Comparison of ENCODE assay signal across 8 cellular contexts in genomic region chr16:30948956-30949654, GRCh38. TPM values are rescaled to one million over a fixed set of nuclear protein-coding genes. Genes with fewer than 3 reads are reported as not detected.
DNase-seq lines count a peak whose midpoint lies in the region; ATAC-seq, FAIRE-seq and TF ChIP-seq lines count a peak whose summit lies in the region.

Gene ORAI3, plus strand, starts transcription at chr16:30949068. Its CDS starts 222 bp downstream, at chr16:30949290.

- peak; percentile 70 for FAIRE-seq in GM18507 (lab: Jason Lieb, UNC)

- CTCF ChIA-PET in AG04450 (lab: Charles Lee), result no interaction called here

- POLR2A ChIA-PET in AG04450 (lab: Yijun Ruan, JAX), result interaction anchor here (0.6 to 1.1 kb wide), 5 partner anchors 9 to 802 kb away, joined by 3 to 6 read pairs (median 4); partner anchors contain the start of gene FBXL19

- peaks cover 24% of the 10 kb centered on the region for H3K4me1 Mint-ChIP-seq in nephron

- intact Hi-C loops in uterus (cut with DNase I; ENCODE audit: low total_unique reads), result no loop called here

- H3K9me3 ChIP-seq in AG04450 (ENCODE audit: control insufficient read depth, insufficient read depth, low read length) (no peaks in the 10 kb centered on the region; the same call in 1 of the 2 replicates), uterus (no peaks in the 10 kb centered on the region)

- H3K27me3 ChIP-seq in AG04450 (ENCODE audit: control insufficient read depth, insufficient read depth, low read length) (no peaks in the 10 kb centered on the region), uterus (no peaks in the 10 kb centered on the region)

- H3K4me3 Mint-ChIP-seq in nephron, result peak within 1 kb of the TSS; percentile 91 to 93 (median 92)

- ATAC-seq in HG02885 (IDR thresholded peaks at IDR 0.05; ENCODE audit: poor library complexity, unreplicated experiment), result peak; percentile 68

- H3K4me3 ChIP-seq in AG04450 (ENCODE audit: low read depth, low read length) (peak within 1 kb of the TSS; percentile 78), uterus (peak within 1 kb of the TSS; percentile 57 to 70)

- DNase-seq in AG04450 (ENCODE audit: low read depth, low spot score) (no peak), GM18507 (ENCODE audit: extremely low spot score, insufficient read length, low read depth) (peak; percentile 59), NOMO-1 treated with dmso at 0.1 percent for 144 hours (lab: John Stamatoyannopoulos, UW; ENCODE audit: unreplicated experiment) (peak; percentile 83), foreskin melanocyte (peak; percentile 38), uterus (peak; percentile 72 to 77)
- peak; percentile 80 for DNase-seq in activated effector memory CD4-positive, alpha-beta T cell treated with anti-CD3 and anti-CD28 coated beads, Interleukin-2, amount 50 U/mL, for 16 hours

- H3K27me3 Mint-ChIP-seq in nephron (ENCODE audit: low read depth), result no peaks in the 10 kb centered on the region

- H3K4me1 ChIP-seq in uterus, result peaks cover 0 to 11% of the 10 kb centered on the region in 2 donors

- no peaks in the 10 kb centered on the region for H3K9me3 Mint-ChIP-seq in nephron

- no peaks in the 10 kb centered on the region for H3K36me3 ChIP-seq in uterus

- H3K27ac Mint-ChIP-seq in nephron, result peak within 1 kb of the TSS; percentile 91 to 98 (median 97)

- peaks cover 25% of the 10 kb centered on the region for H3K36me3 Mint-ChIP-seq in nephron (ENCODE audit: low read depth)

- peak; percentile 33 to 58 for TF ChIP-seq POLR2A in uterus (IDR thresholded peaks at IDR 0.05)

- H3K27ac ChIP-seq in AG04450 (ENCODE audit: low read depth, low read length), result peak within 1 kb of the TSS; percentile 52
- peak within 1 kb of the TSS; percentile 86 to 87 for H3K27ac ChIP-seq in uterus

- TF ChIP-seq CTCF in AG04450 (IDR thresholded peaks at IDR 0.05; ENCODE audit: low read depth, low read length) (no peak), nephron (IDR thresholded peaks at IDR 0.05; ENCODE audit: unreplicated experiment in 3 of 3) (no peak), uterus (IDR thresholded peaks at IDR 0.05) (peak in 1 of 4 experiments; percentile 13)

RNA-seq across cellular contexts. Expression of gene ORAI3, which starts in this region (rescaled TPM):
- polyA plus RNA-seq in AG04450 (2011; rRNA removed), result 23.7 and 29.5 TPM in 2 replicates
- 17.4 and 23.4 TPM in 2 replicates for polyA minus RNA-seq in AG04450 (2011; rRNA and poly(A)+ RNA removed)
- 10 to 100 TPM; 21.7 to 65.0 (median 27.9) TPM for total RNA-seq in uterus
